ENCODE assay signal across 1 cellular context in genomic region chr1:66933887-66934700, GRCh38.
TF ChIP-seq lines count a peak whose summit lies in the region.

No MANE protein-coding gene starts in this region.

TF ChIP-seq in K562, 482 proteins besides CTCF, POLR2A, EP300 and RAD21 (continues in another document):
- no peak for TF ChIP-seq ZNF561 (CRISPR knock-in tag; conservative IDR thresholded peaks at IDR 0.05)
- TF ChIP-seq KDM5B (IDR thresholded peaks at IDR 0.05; ENCODE audit: insufficient replicate concordance, low read depth, low read length), result no peak
- TF ChIP-seq EZH2 (IDR thresholded peaks at IDR 0.05; ENCODE audit: borderline replicate concordance, low read depth, low read length), result no peak
- TF ChIP-seq ZNF197 (CRISPR knock-in tag; IDR thresholded peaks at IDR 0.05; ENCODE audit: low read depth), result no peak
- TF ChIP-seq FOXA3 (CRISPR knock-in tag; conservative IDR thresholded peaks at IDR 0.05 in 1 of 2, IDR thresholded peaks at IDR 0.05 in 1 of 2), result no peak
- TF ChIP-seq ETS1 (conservative IDR thresholded peaks at IDR 0.05; ENCODE audit: control insufficient read depth, low read depth, low read length), result no peak
- TF ChIP-seq SAFB2 (IDR thresholded peaks at IDR 0.05; ENCODE audit: borderline replicate concordance, low read depth, low read length, severe bottlenecking), result no peak
- TF ChIP-seq CSDE1 (IDR thresholded peaks at IDR 0.05), result no peak
- TF ChIP-seq POLR3A (IDR thresholded peaks at IDR 0.05; ENCODE audit: borderline replicate concordance, extremely low read depth, insufficient read depth, insufficient read length), result no peak
- no peak for TF ChIP-seq ETS2 (tag; IDR thresholded peaks at IDR 0.05; ENCODE audit: borderline replicate concordance, poor library complexity, severe bottlenecking)
- no peak for TF ChIP-seq CXXC5 (CRISPR knock-in tag; IDR thresholded peaks at IDR 0.05)
- TF ChIP-seq ZNF584 (CRISPR knock-in tag; IDR thresholded peaks at IDR 0.05; ENCODE audit: low read depth), result no peak
- TF ChIP-seq GABPB2 (CRISPR knock-in tag; conservative IDR thresholded peaks at IDR 0.05), result no peak
- peak; percentile 25; the same call in 1 of the 2 replicates for TF ChIP-seq SMARCE1 (IDR thresholded peaks at IDR 0.05)
- TF ChIP-seq ATF7 (IDR thresholded peaks at IDR 0.05), result no peak
- no peak for TF ChIP-seq ZNF354B (CRISPR knock-in tag; IDR thresholded peaks at IDR 0.05)
- TF ChIP-seq DIDO1 (tag; IDR thresholded peaks at IDR 0.05; ENCODE audit: low read depth), result no peak
- TF ChIP-seq ZNF75A (CRISPR knock-in tag; IDR thresholded peaks at IDR 0.05), result no peak
- TF ChIP-seq MLLT1 (IDR thresholded peaks at IDR 0.05), result peak in 1 of 2 experiments; percentile 75; a peak in 1 of 4 replicates
- peak in 1 of 2 experiments; percentile 24 for TF ChIP-seq AFF1 (IDR thresholded peaks at IDR 0.05; ENCODE audit: low read depth in 1 of 2, partially characterized antibody in 2 of 2)
- no peak for TF ChIP-seq ZFX (CRISPR knock-in tag; IDR thresholded peaks at IDR 0.05)
- TF ChIP-seq BHLHE40 (IDR thresholded peaks at IDR 0.05; ENCODE audit: low read length), result no peak
- TF ChIP-seq CEBPG (CRISPR knock-in tag; IDR thresholded peaks at IDR 0.05), result no peak
- TF ChIP-seq CEBPG (tag; conservative IDR thresholded peaks at IDR 0.05 in 1 of 2, IDR thresholded peaks at IDR 0.05 in 1 of 2), result no peak
- TF ChIP-seq ZNF384 (IDR thresholded peaks at IDR 0.05; ENCODE audit: low read depth, low read length), result no peak
- no peak for TF ChIP-seq TEAD1 (CRISPR knock-in tag; IDR thresholded peaks at IDR 0.05)
- no peak for TF ChIP-seq HNRNPL (IDR thresholded peaks at IDR 0.05; ENCODE audit: low read depth, low read length)
- no peak for TF ChIP-seq ZNF347 (CRISPR knock-in tag; IDR thresholded peaks at IDR 0.05; ENCODE audit: low read depth)
- no peak for TF ChIP-seq ZNF318 (IDR thresholded peaks at IDR 0.05; ENCODE audit: borderline replicate concordance in 1 of 2, low read depth in 1 of 2)
- TF ChIP-seq THAP12 (CRISPR knock-in tag; IDR thresholded peaks at IDR 0.05), result no peak
- TF ChIP-seq CGGBP1 (CRISPR knock-in tag; IDR thresholded peaks at IDR 0.05), result no peak
- no peak for TF ChIP-seq SRSF9 (IDR thresholded peaks at IDR 0.05; ENCODE audit: borderline replicate concordance, low read depth, low read length)
- no peak for TF ChIP-seq ZNF175 (CRISPR knock-in tag; IDR thresholded peaks at IDR 0.05; ENCODE audit: low read depth)
- no peak for TF ChIP-seq MYC (IDR thresholded peaks at IDR 0.05; ENCODE audit: low read depth, low read length)
- TF ChIP-seq MYC (CRISPR knock-in tag; IDR thresholded peaks at IDR 0.05; ENCODE audit: borderline replicate concordance, low read depth), result no peak
- TF ChIP-seq L3MBTL2 (IDR thresholded peaks at IDR 0.05), result no peak
- TF ChIP-seq SMARCB1 (IDR thresholded peaks at IDR 0.05; ENCODE audit: insufficient read length, low read depth), result peak; percentile 14
- TF ChIP-seq MAFG (tag; conservative IDR thresholded peaks at IDR 0.05), result no peak
- no peak for TF ChIP-seq DACH1 (IDR thresholded peaks at IDR 0.05; ENCODE audit: partially characterized antibody)
- peak; percentile 34; the same call in 1 of the 2 replicates for TF ChIP-seq ZNF512 (tag; IDR thresholded peaks at IDR 0.05)
- no peak for TF ChIP-seq KDM4B (IDR thresholded peaks at IDR 0.05; ENCODE audit: borderline replicate concordance in 2 of 2, low read depth in 1 of 2)
- TF ChIP-seq ESRRA (IDR thresholded peaks at IDR 0.05; ENCODE audit: borderline replicate concordance, low read depth), result no peak
